Comparison of ENCODE assay signal across 20 cellular contexts in genomic region chr12:69150083-69150795, GRCh38.
DNase-seq lines count a peak whose midpoint lies in the region; TF ChIP-seq lines count a peak whose summit lies in the region.
"Had no signal": no experiment of that assay in that cellular context is flagged by ENCODE, and none has a peak within 500 bp of the region (broad histone marks: within the 10 kb centered on the region; RNA-seq: fewer than 3 reads in every experiment).

No MANE protein-coding gene starts in this region.

- H3K9me3 Mint-ChIP-seq in activated naive CD4-positive, alpha-beta T cell treated with anti-CD3 and anti-CD28 coated beads, Interleukin-2, amount 50 U/mL, for 24 hours, result no peaks in the 10 kb centered on the region
- H3K9me3 Mint-ChIP-seq in activated naive CD4-positive, alpha-beta T cell treated with anti-CD3 and anti-CD28 coated beads for 36 hours, result no peaks in the 10 kb centered on the region
- no peaks in the 10 kb centered on the region for H3K9me3 Mint-ChIP-seq in nephron
- H3K9me3 Mint-ChIP-seq: CD8-positive, alpha-beta T cell; H9 had no signal

- no peak for TF ChIP-seq EP300 in transverse colon (IDR thresholded peaks at IDR 0.05; ENCODE audit: low read depth)

- in situ Hi-C loops in transverse colon (cut with MboI; ENCODE audit: low pct_ligation_motif_present in 1 of 4, low pct_unique_long_range_greater_than_20kb in 1 of 4, low sequenced_read_pairs in 3 of 4) (no loop called here), GM23248 (cut with MboI) (no loop called here)

- no peaks in the 10 kb centered on the region for H3K36me3 Mint-ChIP-seq in activated naive CD4-positive, alpha-beta T cell treated with anti-CD3 and anti-CD28 coated beads, Interleukin-2, amount 50 U/mL, for 24 hours
- no peaks in the 10 kb centered on the region for H3K36me3 Mint-ChIP-seq in activated naive CD4-positive, alpha-beta T cell treated with anti-CD3 and anti-CD28 coated beads for 36 hours (ENCODE audit: low read depth)
- H3K36me3 Mint-ChIP-seq in nephron (ENCODE audit: low read depth), result no peaks in the 10 kb centered on the region
- H3K36me3 Mint-ChIP-seq: CD8-positive, alpha-beta T cell had no signal

- TF ChIP-seq CTCF in nephron (IDR thresholded peaks at IDR 0.05; ENCODE audit: unreplicated experiment in 3 of 3) (no peak), transverse colon (IDR thresholded peaks at IDR 0.05) (no peak), RWPE1 (conservative IDR thresholded peaks at IDR 0.05; ENCODE audit: low read depth) (no peak)

- intact Hi-C loops in activated naive CD4-positive, alpha-beta T cell treated with anti-CD3 and anti-CD28 coated beads for 36 hours (cut with micrococcal nuclease), result loop anchor here (5.0 to 10.0 kb wide), 2 partner anchors 288 to 815 kb away; partner anchors contain the start of gene MDM1
- intact Hi-C loops in transverse colon (cut with DNase I; ENCODE audit: low total_unique reads), result loop anchor here (5.0 kb wide), 1 partner anchor 107 kb away; no protein-coding TSS in a partner anchor

- H3K4me3 ChIP-seq in transverse colon, result no peak overlapping the region
- no peak overlapping the region for H3K4me3 ChIP-seq in GM23248
- H3K4me3 ChIP-seq: GM12878 had no signal

- no peak for DNase-seq in activated naive CD4-positive, alpha-beta T cell treated with anti-CD3 and anti-CD28 coated beads for 36 hours
- peak; percentile 47 for DNase-seq in fibroblast of gingiva (ENCODE audit: low read depth)
- no peak for DNase-seq in transverse colon
- no peak for DNase-seq in RWPE1 (ENCODE audit: low spot score)
- DNase-seq in GM23248, result no peak
- DNase-seq in NCI-H446 treated with DMSO at 0.1 percent for 48 hours (lab: John Stamatoyannopoulos, UW), result no peak
- DNase-seq: 8988T; C1 segment of cervical spinal cord; CD8-positive, alpha-beta T cell; DND-41; H9; NCI-H1694; NCI-H2081; NCI-H524 treated with DMSO at 0.1 percent for 48 hours; RPMI8226; SIG-M5 had no signal

- no peaks in the 10 kb centered on the region for H3K27me3 Mint-ChIP-seq in activated naive CD4-positive, alpha-beta T cell treated with anti-CD3 and anti-CD28 coated beads, Interleukin-2, amount 50 U/mL, for 24 hours
- no peaks in the 10 kb centered on the region for H3K27me3 Mint-ChIP-seq in activated naive CD4-positive, alpha-beta T cell treated with anti-CD3 and anti-CD28 coated beads for 36 hours (ENCODE audit: low read depth)
- no peaks in the 10 kb centered on the region for H3K27me3 Mint-ChIP-seq in nephron (ENCODE audit: low read depth)

- H3K9ac ChIP-seq in GM23248, result no peak overlapping the region
- H3K9ac ChIP-seq: KMS-11 had no signal

- POLR2A ChIA-PET in RWPE1 (lab: Yijun Ruan, JAX; ENCODE audit: low non-redundant PET), result no interaction called here

- WGBS in transverse colon (ENCODE audit: low coverage in 1 of 2), 2 donors, result 38 to 63% methylated on average over 2 to 4 of the region's 4 CpGs
- 30 to 40% methylated on average over 4 of the region's 4 CpGs for WGBS in GM23248 (ENCODE audit: low coverage in 1 of 2, low lambda C conversion rate in 2 of 2, missing lambda C conversion rate in 2 of 2), 2 experiments

- peak overlapping the region; percentile 44 for H3K27ac Mint-ChIP-seq in activated naive CD4-positive, alpha-beta T cell treated with anti-CD3 and anti-CD28 coated beads, Interleukin-2, amount 50 U/mL, for 24 hours
- no peak overlapping the region for H3K27ac Mint-ChIP-seq in activated naive CD4-positive, alpha-beta T cell treated with anti-CD3 and anti-CD28 coated beads for 36 hours
- peak overlapping the region in 2 of 3 experiments; percentile 31 to 46 for H3K27ac Mint-ChIP-seq in nephron
- H3K27ac Mint-ChIP-seq: CD8-positive, alpha-beta T cell; H9 had no signal

- peak overlapping the region; percentile 81 to 86 (median 83) for H3K27ac ChIP-seq in transverse colon
- no peak overlapping the region for H3K27ac ChIP-seq in RWPE1
- H3K27ac ChIP-seq in GM23248, result no peak overlapping the region
- H3K27ac ChIP-seq: KMS-11 had no signal

- peaks cover 0 to 50% (median 20%) of the 10 kb centered on the region in 4 donors for H3K4me1 ChIP-seq in transverse colon
- 0 out of 2 replicates have a peak, but pooled peaks cover 3% of the 10 kb centered on the region for H3K4me1 ChIP-seq in GM23248 (ENCODE audit: insufficient read depth)

- H3K4me3 Mint-ChIP-seq in activated naive CD4-positive, alpha-beta T cell treated with anti-CD3 and anti-CD28 coated beads, Interleukin-2, amount 50 U/mL, for 24 hours, result no peak overlapping the region
- no peak overlapping the region for H3K4me3 Mint-ChIP-seq in activated naive CD4-positive, alpha-beta T cell treated with anti-CD3 and anti-CD28 coated beads for 36 hours
- H3K4me3 Mint-ChIP-seq in nephron, result no peak overlapping the region
- H3K4me3 Mint-ChIP-seq: CD8-positive, alpha-beta T cell; H9 had no signal

- CTCF ChIA-PET in activated naive CD4-positive, alpha-beta T cell treated with anti-CD3 and anti-CD28 coated beads for 36 hours (lab: Charles Lee), result no interaction called here
- CTCF ChIA-PET in RWPE1 (lab: Yijun Ruan, JAX), result no interaction called here

- H3K27me3 ChIP-seq in transverse colon (no peaks in the 10 kb centered on the region), GM23248 (replicated peaks; ENCODE audit: insufficient read depth) (no peaks in the 10 kb centered on the region)

- H3K9me3 ChIP-seq in transverse colon (no peaks in the 10 kb centered on the region), GM23248 (ENCODE audit: low read depth) (no peaks in the 10 kb centered on the region)

- H3K36me3 ChIP-seq in transverse colon (no peaks in the 10 kb centered on the region), GM23248 (ENCODE audit: low read depth) (no peaks in the 10 kb centered on the region)

- peaks cover 21% of the 10 kb centered on the region for H3K4me1 Mint-ChIP-seq in activated naive CD4-positive, alpha-beta T cell treated with anti-CD3 and anti-CD28 coated beads, Interleukin-2, amount 50 U/mL, for 24 hours
- peaks cover 20% of the 10 kb centered on the region for H3K4me1 Mint-ChIP-seq in activated naive CD4-positive, alpha-beta T cell treated with anti-CD3 and anti-CD28 coated beads for 36 hours (ENCODE audit: low read depth)
- peaks cover 12% of the 10 kb centered on the region for H3K4me1 Mint-ChIP-seq in nephron

- H2AFZ ChIP-seq in GM23248, result no peak overlapping the region

- H4K20me1 ChIP-seq in GM23248 (ENCODE audit: insufficient read depth), result no peaks in the 10 kb centered on the region

- no peak for TF ChIP-seq POLR2A in transverse colon (IDR thresholded peaks at IDR 0.05)

- no peaks in the 10 kb centered on the region for H3K9me2 ChIP-seq in GM23248 (ENCODE audit: insufficient read depth)

- no peak overlapping the region for H3K4me2 ChIP-seq in GM23248 (ENCODE audit: unreplicated experiment)
- H3K4me2 ChIP-seq: KMS-11 had no signal

- H3K79me2 ChIP-seq in GM23248 (ENCODE audit: insufficient read depth), result no peaks in the 10 kb centered on the region

- no peaks in the 10 kb centered on the region for H3F3A ChIP-seq in GM23248 (ENCODE audit: insufficient read depth)

Comparison
In these comparisons a context has a peak if more than half of its experiments do, and no peak if none do; other contexts are left out.
1. H3K27ac ChIP-seq: peak in transverse colon (4 of 4); none in RWPE1 (single experiment) and GM23248 (single experiment).